ENCODE assay signal across 20 cellular contexts in genomic region chr2:16461672-16462071, GRCh38.
DNase-seq lines count a peak whose midpoint lies in the region; FAIRE-seq and TF ChIP-seq lines count a peak whose summit lies in the region.
"Had no signal": no experiment of that assay in that cellular context is flagged by ENCODE, and none has a peak within 500 bp of the region (broad histone marks: within the 10 kb centered on the region; RNA-seq: fewer than 3 reads in every experiment).

No MANE protein-coding gene starts in this region.

- H3K14ac ChIP-seq in H9 (ENCODE audit: insufficient read depth, low read length) = no peak overlapping the region

- no peak overlapping the region for H3K18ac ChIP-seq in H9 (ENCODE audit: insufficient read length, low read depth, low read length)

- no peak overlapping the region for H2BK5ac ChIP-seq in H9 (ENCODE audit: insufficient read length, low read length)

- no peak overlapping the region for H3K9ac ChIP-seq in H9 (ENCODE audit: extremely low read depth, insufficient read length, low read length)
- no peak overlapping the region for H3K9ac ChIP-seq in endodermal cell (ENCODE audit: extremely low read depth, low read length, poor library complexity, severe bottlenecking)
- H3K9ac ChIP-seq in neural progenitor cell = no peak overlapping the region

- no peak overlapping the region for H2BK20ac ChIP-seq in H9 (ENCODE audit: low read depth, low read length, poor library complexity, severe bottlenecking)

- TF ChIP-seq POLR2A in esophagus squamous epithelium (IDR thresholded peaks at IDR 0.05) = no peak

- H3K4me1 ChIP-seq in H9 (ENCODE audit: insufficient read depth, low read length) (no peaks in the 10 kb centered on the region), endodermal cell (ENCODE audit: control insufficient read depth, insufficient read depth, low read length) (peaks cover 5% of the 10 kb centered on the region), neural progenitor cell (peaks cover 14% of the 10 kb centered on the region), esophagus squamous epithelium (no peaks in the 10 kb centered on the region)

- H3K79me1 ChIP-seq in H9 (ENCODE audit: insufficient read depth, low read depth, low read length, poor library complexity, severe bottlenecking) = no peaks in the 10 kb centered on the region

- peak; percentile 11 for TF ChIP-seq CTCF in D721Med (IDR thresholded peaks at IDR 0.05; ENCODE audit: insufficient read depth, missing control alignments)
- peak; percentile 54 for TF ChIP-seq CTCF in H9 (conservative IDR thresholded peaks at IDR 0.05)
- peak; percentile 75 for TF ChIP-seq CTCF in endodermal cell (conservative IDR thresholded peaks at IDR 0.05)
- TF ChIP-seq CTCF in neural progenitor cell (IDR thresholded peaks at IDR 0.05) = peak; percentile 47
- TF ChIP-seq CTCF in esophagus squamous epithelium (IDR thresholded peaks at IDR 0.05) = no peak

- DNase-seq in D721Med (ENCODE audit: insufficient read length, low spot score) = no peak
- no peak for DNase-seq in H9
- DNase-seq in endodermal cell = peak; percentile 54
- peak; percentile 37 for DNase-seq in neural progenitor cell (ENCODE audit: low spot score)
- DNase-seq in stimulated activated CD8-positive, alpha-beta memory T cell treated with anti-CD3 and anti-CD28 coated beads, Interleukin-4, amount 100 ng/mL, for 48 hours = no peak
- no peak for DNase-seq in stimulated activated CD4-positive, alpha-beta T cell treated with anti-CD3 and anti-CD28 coated beads, Interleukin-4, amount 100 ng/mL, for 1 hour
- no peak for DNase-seq in esophagus squamous epithelium (lab: John Stamatoyannopoulos, UW)
- DNase-seq: CD4-positive, alpha-beta memory T cell; GDM1; HFFc6; MM.1S; NCI-H1092; NCI-H1436 treated with DMSO at 0.1 percent for 48 hours; NCI-H2029; NCI-H2227 treated with DMSO at 0.1 percent for 48 hours; NCI-H510A treated with DMSO at 0.1 percent for 48 hours; NCI-H748 treated with DMSO at 0.1 percent for 48 hours; SW 1271 had no signal

- intact Hi-C loops in esophagus squamous epithelium (cut with DNase I) = no loop called here

- no peaks in the 10 kb centered on the region for H3K79me2 ChIP-seq in H9 (ENCODE audit: insufficient read depth, low read length)
- no peaks in the 10 kb centered on the region for H3K79me2 ChIP-seq in neural progenitor cell (ENCODE audit: low read depth)

- H3K4me3 ChIP-seq in endodermal cell (ENCODE audit: low read length) (no peak overlapping the region), neural progenitor cell (no peak overlapping the region), esophagus squamous epithelium (no peak overlapping the region)
- H3K4me3 ChIP-seq: SJSA1 had no signal

- no peak for FAIRE-seq in D721Med (lab: Jason Lieb, UNC)
- FAIRE-seq: H54 had no signal

- H4K8ac ChIP-seq in H9 (replicated peaks; ENCODE audit: insufficient read length, low read depth, low read length) = no peak overlapping the region

- H3K36me3 ChIP-seq in endodermal cell (ENCODE audit: control insufficient read depth, insufficient read depth, low read length) = no peaks in the 10 kb centered on the region
- H3K36me3 ChIP-seq in neural progenitor cell = no peaks in the 10 kb centered on the region
- no peaks in the 10 kb centered on the region for H3K36me3 ChIP-seq in esophagus squamous epithelium
- H3K36me3 ChIP-seq: SJSA1 had no signal

- H3K9me3 ChIP-seq in H9 (ENCODE audit: control insufficient read depth, low read depth, low read length) (no peaks in the 10 kb centered on the region), endodermal cell (ENCODE audit: control insufficient read depth, low read length) (peaks cover 8% of the 10 kb centered on the region), neural progenitor cell (ENCODE audit: low read depth) (no peaks in the 10 kb centered on the region), esophagus squamous epithelium (no peaks in the 10 kb centered on the region)
- H3K9me3 ChIP-seq: SJSA1 had no signal

- peaks cover 3% of the 10 kb centered on the region for H3F3A ChIP-seq in neural progenitor cell (ENCODE audit: low read depth)

- no peak overlapping the region for H3K4ac ChIP-seq in H9 (ENCODE audit: low read depth, low read length)

- no peak overlapping the region for H3K4me3 Mint-ChIP-seq in H9
- H3K4me3 Mint-ChIP-seq in endodermal cell = no peak overlapping the region
- no peak overlapping the region for H3K4me3 Mint-ChIP-seq in neural progenitor cell
- H3K4me3 Mint-ChIP-seq: CD4-positive, alpha-beta memory T cell; HFFc6 had no signal

- H4K20me1 ChIP-seq in H9 (ENCODE audit: control insufficient read depth, insufficient read depth, insufficient read length) (no peaks in the 10 kb centered on the region), neural progenitor cell (ENCODE audit: low read depth) (no peaks in the 10 kb centered on the region)

- no peaks in the 10 kb centered on the region for H3K36me3 Mint-ChIP-seq in H9 (ENCODE audit: insufficient read depth in 1 of 3, low read depth in 3 of 3)
- H3K36me3 Mint-ChIP-seq in endodermal cell (ENCODE audit: low read depth) = no peaks in the 10 kb centered on the region
- H3K36me3 Mint-ChIP-seq in neural progenitor cell = no peaks in the 10 kb centered on the region
- H3K36me3 Mint-ChIP-seq: CD4-positive, alpha-beta memory T cell had no signal

- no peak overlapping the region for H2AK5ac ChIP-seq in H9 (ENCODE audit: insufficient read length, low read length)

- H3K56ac ChIP-seq in H9 (ENCODE audit: insufficient read length, low read depth, low read length) = no peak overlapping the region

- H3K27me3 Mint-ChIP-seq in H9 (ENCODE audit: low read depth) = no peaks in the 10 kb centered on the region
- H3K27me3 Mint-ChIP-seq in endodermal cell (ENCODE audit: insufficient read depth) = no peaks in the 10 kb centered on the region
- H3K27me3 Mint-ChIP-seq in neural progenitor cell (ENCODE audit: insufficient read depth, low read depth) = peaks cover 3% of the 10 kb centered on the region

- H3K27me3 ChIP-seq in H9 (ENCODE audit: insufficient read depth, low read length) (no peaks in the 10 kb centered on the region), endodermal cell (ENCODE audit: control insufficient read depth, insufficient read depth, low read length, poor library complexity, severe bottlenecking) (no peaks in the 10 kb centered on the region), neural progenitor cell (no peaks in the 10 kb centered on the region), esophagus squamous epithelium (no peaks in the 10 kb centered on the region)
- H3K27me3 ChIP-seq: SJSA1 had no signal

- no CpG with 5 or more reads among the region's 4 CpGs for WGBS in H9 (ENCODE audit: extremely low coverage, insufficient read length, low lambda C conversion rate)
- WGBS in endodermal cell (ENCODE audit: insufficient coverage in 1 of 2, insufficient read length in 1 of 2), 2 experiments = 92% methylated on average over 3 of the region's 4 CpGs; no CpG with 5 or more reads in 1 of the 2 experiments
- 77 to 80% methylated on average over 4 of the region's 4 CpGs for WGBS in esophagus squamous epithelium, 2 donors

- H2AFZ ChIP-seq in H9 (ENCODE audit: low read length) (no peak overlapping the region), neural progenitor cell (replicated peaks) (peak overlapping the region; percentile 32)

- no peak overlapping the region for H2BK12ac ChIP-seq in H9 (ENCODE audit: insufficient read length, low read depth, low read length)

- H3K4me1 Mint-ChIP-seq in H9 = 0 out of 4 replicates have a peak, but pooled peaks cover 3% of the 10 kb centered on the region in 2 experiments
- peaks cover 5% of the 10 kb centered on the region for H3K4me1 Mint-ChIP-seq in endodermal cell
- peaks cover 5% of the 10 kb centered on the region for H3K4me1 Mint-ChIP-seq in neural progenitor cell
- H3K4me1 Mint-ChIP-seq: CD4-positive, alpha-beta memory T cell had no signal

- H3K27ac ChIP-seq in H9 (ENCODE audit: insufficient read length, low read depth, low read length) = no peak overlapping the region
- no peak overlapping the region for H3K27ac ChIP-seq in endodermal cell (ENCODE audit: low read depth, low read length)
- H3K27ac ChIP-seq in neural progenitor cell = no peak overlapping the region
- H3K27ac ChIP-seq in esophagus squamous epithelium = no peak overlapping the region
- H3K27ac ChIP-seq: SJSA1 had no signal

- H3K9me3 Mint-ChIP-seq in H9 (no peaks in the 10 kb centered on the region; a peak in 1 of 5 replicates), endodermal cell (no peaks in the 10 kb centered on the region), neural progenitor cell (peaks cover 17% of the 10 kb centered on the region)

- H3K23me2 ChIP-seq in H9 (ENCODE audit: insufficient read length, low read depth, low read length, poor library complexity, severe bottlenecking) = no peaks in the 10 kb centered on the region

- H4K91ac ChIP-seq in H9 (ENCODE audit: insufficient read length, low read depth, low read length) = no peak overlapping the region

- H3K4me2 ChIP-seq in H9 (ENCODE audit: insufficient read depth, insufficient read length, low read length) (no peak overlapping the region), neural progenitor cell (no peak overlapping the region)

- no peak overlapping the region for H3T11ph ChIP-seq in H9 (ENCODE audit: low read length)

- no peak overlapping the region for H3K23ac ChIP-seq in H9 (ENCODE audit: insufficient read length, low read depth, low read length)

- no peak overlapping the region for H2BK120ac ChIP-seq in H9 (ENCODE audit: low read depth, low read length, poor library complexity, severe bottlenecking)

- no peak overlapping the region for H4K5ac ChIP-seq in H9 (ENCODE audit: insufficient read length, low read depth, low read length)

- no peak overlapping the region for H3K27ac Mint-ChIP-seq in H9
- H3K27ac Mint-ChIP-seq in endodermal cell = no peak overlapping the region
- H3K27ac Mint-ChIP-seq in neural progenitor cell = no peak overlapping the region
- H3K27ac Mint-ChIP-seq: CD4-positive, alpha-beta memory T cell; HFFc6 had no signal

- H2BK15ac ChIP-seq in H9 (ENCODE audit: low read depth, low read length) = no peak overlapping the region

Comparison
In these comparisons a context has a peak if more than half of its experiments do, and no peak if none do; other contexts are left out.
1. DNase-seq: peak in endodermal cell (single experiment) and neural progenitor cell (single experiment); none in D721Med (single experiment), H9 (single experiment), stimulated activated CD8-positive, alpha-beta memory T cell treated with anti-CD3 and anti-CD28 coated beads, Interleukin-4, amount 100 ng/mL, for 48 hours (single experiment), stimulated activated CD4-positive, alpha-beta T cell treated with anti-CD3 and anti-CD28 coated beads, Interleukin-4, amount 100 ng/mL, for 1 hour (single experiment) and esophagus squamous epithelium (single experiment).
2. CTCF ChIP-seq: peak in D721Med (single experiment), H9 (single experiment), endodermal cell (single experiment) and neural progenitor cell (single experiment); none in esophagus squamous epithelium (0 of 6).